10 cellular contexts compared by ENCODE assay signal in the genomic region with DNA sequence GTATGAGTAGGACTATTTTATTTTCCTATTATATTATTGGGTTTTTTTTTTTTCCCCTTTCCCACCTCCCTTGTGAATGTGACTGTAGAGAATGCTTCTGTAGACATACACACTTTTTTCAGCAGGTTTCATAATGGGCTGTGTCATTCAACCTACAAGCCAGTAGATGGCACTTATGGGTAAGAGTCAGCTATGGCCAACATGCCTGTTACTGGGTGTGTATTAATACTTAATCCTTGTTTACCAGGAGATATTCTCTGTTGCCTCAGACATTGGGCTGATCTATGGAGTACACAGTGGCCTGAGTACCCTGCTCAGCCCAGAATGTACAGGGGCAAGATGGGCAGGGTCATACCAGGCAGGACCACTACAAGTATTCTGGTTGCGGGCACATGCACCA.
DNase-seq lines count a peak whose midpoint lies in the region; ATAC-seq and TF ChIP-seq lines count a peak whose summit lies in the region.
"Had no signal": no experiment of that assay in that cellular context is flagged by ENCODE, and none has a peak within 500 bp of the region (broad histone marks: within the 10 kb centered on the region; RNA-seq: fewer than 3 reads in every experiment).

No MANE protein-coding gene starts in this region.

- H3K9me3 ChIP-seq in heart right ventricle, result peaks cover 0 to 41% (median 11%) of the 10 kb centered on the region in 11 donors
- H3K9me3 ChIP-seq in right cardiac atrium (ENCODE audit: control insufficient read depth, low read length), result no peaks in the 10 kb centered on the region
- peaks cover 0 to 28% (median 0%) of the 10 kb centered on the region in 4 donors for H3K9me3 ChIP-seq in tibial nerve
- H3K9me3 ChIP-seq: neutrophil had no signal

- peaks cover 18% of the 10 kb centered on the region for H3K9me3 Mint-ChIP-seq in natural killer cell treated with Interleukin-12 subunit alpha and Interleukin-12 subunit beta and Interleukin-15 and Interleukin-18, amount 100 ng/mL, for 72 hours

- no peak overlapping the region for H3K4me3 Mint-ChIP-seq in natural killer cell treated with Interleukin-12 subunit alpha and Interleukin-12 subunit beta and Interleukin-15 and Interleukin-18, amount 100 ng/mL, for 72 hours
- H3K4me3 Mint-ChIP-seq: stimulated activated naive B cell treated with anti-CD40 and anti-IgM and Interleukin-4, amounts not matched to agents 10 μg/mL and 1 μg/mL and 100 μg/mL, for 72 hours had no signal

- DNase-seq in heart right ventricle, result no peak
- no peak for DNase-seq in right cardiac atrium
- DNase-seq in NCI-H82 treated with DMSO at 0.1 percent for 48 hours (lab: John Stamatoyannopoulos, UW; ENCODE audit: unreplicated experiment), result peak; percentile 31
- DNase-seq in fibroblast of pulmonary artery (ENCODE audit: low read depth), result peak; percentile 59
- no peak for DNase-seq in natural killer cell treated with Interleukin-12 subunit alpha and Interleukin-12 subunit beta and Interleukin-15 and Interleukin-18, amount 100 ng/mL, for 72 hours (ENCODE audit: low spot score)
- DNase-seq in inferior parietal cortex (ENCODE audit: extremely low spot score), result no peak
- DNase-seq in tibial nerve (ENCODE audit: low spot score in 2 of 2), result no peak
- DNase-seq in NCI-H2196 treated with DMSO at 0.1 percent for 48 hours (lab: John Stamatoyannopoulos, UW; ENCODE audit: unreplicated experiment), result no peak
- DNase-seq: stimulated activated naive B cell treated with anti-CD40 and anti-IgM and Interleukin-4, amounts not matched to agents 10 μg/mL and 1 μg/mL and 100 μg/mL, for 72 hours had no signal

- TF ChIP-seq EP300 in tibial nerve (IDR thresholded peaks at IDR 0.05), result no peak

- TF ChIP-seq POLR2A in tibial nerve (IDR thresholded peaks at IDR 0.05), result no peak

- 96% methylated on average over 1 of the region's 1 CpG for WGBS in heart right ventricle, 2 donors
- WGBS in right cardiac atrium, result 96% methylated on average over 1 of the region's 1 CpG
- 93 to 100% methylated on average over 1 of the region's 1 CpG for WGBS in tibial nerve, 2 donors

- H3K27ac ChIP-seq in heart right ventricle (no peak overlapping the region), right cardiac atrium (ENCODE audit: low read length) (no peak overlapping the region), tibial nerve (no peak overlapping the region)
- H3K27ac ChIP-seq: neutrophil had no signal

- no peaks in the 10 kb centered on the region for H3K36me3 ChIP-seq in heart right ventricle
- H3K36me3 ChIP-seq in tibial nerve, result no peaks in the 10 kb centered on the region
- H3K36me3 ChIP-seq: neutrophil had no signal

- H3K4me1 ChIP-seq in heart right ventricle, result no peaks in the 10 kb centered on the region
- H3K4me1 ChIP-seq in right cardiac atrium (ENCODE audit: control insufficient read depth, insufficient read depth, low read length), result no peaks in the 10 kb centered on the region
- H3K4me1 ChIP-seq in tibial nerve, result no peaks in the 10 kb centered on the region

- H3K27ac Mint-ChIP-seq in natural killer cell treated with Interleukin-12 subunit alpha and Interleukin-12 subunit beta and Interleukin-15 and Interleukin-18, amount 100 ng/mL, for 72 hours, result no peak overlapping the region
- H3K27ac Mint-ChIP-seq: stimulated activated naive B cell treated with anti-CD40 and anti-IgM and Interleukin-4, amounts not matched to agents 10 μg/mL and 1 μg/mL and 100 μg/mL, for 72 hours had no signal

- intact Hi-C loops in heart right ventricle (cut with DNase I), result loop anchor here in 2 of 10 donors (5.0 kb wide), 2 partner anchors 385 to 390 kb away; no protein-coding TSS in a partner anchor
- intact Hi-C loops in right cardiac atrium (cut with DNase I), result no loop called here

- TF ChIP-seq CTCF in heart right ventricle (IDR thresholded peaks at IDR 0.05) (peak in 6 of 9 donors; percentile 26 to 48 (median 36)), fibroblast of pulmonary artery (IDR thresholded peaks at IDR 0.05; ENCODE audit: low read length, missing control alignments) (peak; percentile 59), tibial nerve (IDR thresholded peaks at IDR 0.05) (no peak)

- peaks cover 12% of the 10 kb centered on the region for H3K36me3 Mint-ChIP-seq in natural killer cell treated with Interleukin-12 subunit alpha and Interleukin-12 subunit beta and Interleukin-15 and Interleukin-18, amount 100 ng/mL, for 72 hours
- H3K36me3 Mint-ChIP-seq: stimulated activated naive B cell treated with anti-CD40 and anti-IgM and Interleukin-4, amounts not matched to agents 10 μg/mL and 1 μg/mL and 100 μg/mL, for 72 hours had no signal

- no peaks in the 10 kb centered on the region for H3K4me1 Mint-ChIP-seq in natural killer cell treated with Interleukin-12 subunit alpha and Interleukin-12 subunit beta and Interleukin-15 and Interleukin-18, amount 100 ng/mL, for 72 hours (ENCODE audit: low read depth in 2 of 2)
- H3K4me1 Mint-ChIP-seq: stimulated activated naive B cell treated with anti-CD40 and anti-IgM and Interleukin-4, amounts not matched to agents 10 μg/mL and 1 μg/mL and 100 μg/mL, for 72 hours had no signal

- no peak overlapping the region for H3K4me3 ChIP-seq in heart right ventricle
- H3K4me3 ChIP-seq in right cardiac atrium (ENCODE audit: low read length), result no peak overlapping the region
- H3K4me3 ChIP-seq in fibroblast of pulmonary artery (replicated peaks; ENCODE audit: low read depth, low read length), result no peak overlapping the region
- no peak overlapping the region for H3K4me3 ChIP-seq in tibial nerve

- peak in 4 of 8 donors; percentile 24 to 44 (median 38) for ATAC-seq in heart right ventricle
- ATAC-seq in right cardiac atrium, result no peak
- ATAC-seq in natural killer cell treated with Interleukin-12 subunit alpha and Interleukin-12 subunit beta and Interleukin-15 and Interleukin-18, amount 100 ng/mL, for 72 hours, result no peak
- ATAC-seq: stimulated activated naive B cell treated with anti-CD40 and anti-IgM and Interleukin-4, amounts not matched to agents 10 μg/mL and 1 μg/mL and 100 μg/mL, for 72 hours had no signal

- H3K27me3 ChIP-seq in heart right ventricle (no peaks in the 10 kb centered on the region), right cardiac atrium (ENCODE audit: control insufficient read depth, insufficient read depth) (no peaks in the 10 kb centered on the region), tibial nerve (no peaks in the 10 kb centered on the region)
- H3K27me3 ChIP-seq: neutrophil had no signal

- H3K27me3 Mint-ChIP-seq in natural killer cell treated with Interleukin-12 subunit alpha and Interleukin-12 subunit beta and Interleukin-15 and Interleukin-18, amount 100 ng/mL, for 72 hours, result no peaks in the 10 kb centered on the region
- H3K27me3 Mint-ChIP-seq: stimulated activated naive B cell treated with anti-CD40 and anti-IgM and Interleukin-4, amounts not matched to agents 10 μg/mL and 1 μg/mL and 100 μg/mL, for 72 hours had no signal

Comparison
In these comparisons a context has a peak if more than half of its experiments do, and no peak if none do; other contexts are left out.
1. DNase-seq: peak in NCI-H82 treated with DMSO at 0.1 percent for 48 hours (single experiment) and fibroblast of pulmonary artery (single experiment); none in heart right ventricle (0 of 2), right cardiac atrium (0 of 3), natural killer cell treated with Interleukin-12 subunit alpha and Interleukin-12 subunit beta and Interleukin-15 and Interleukin-18, amount 100 ng/mL, for 72 hours (single experiment), inferior parietal cortex (single experiment), tibial nerve (0 of 2) and NCI-H2196 treated with DMSO at 0.1 percent for 48 hours (single experiment).
2. CTCF ChIP-seq: peak in heart right ventricle (6 of 9) and fibroblast of pulmonary artery (single experiment); none in tibial nerve (0 of 5).